Comparison of ENCODE assay signal across 8 cellular contexts in the genomic region with DNA sequence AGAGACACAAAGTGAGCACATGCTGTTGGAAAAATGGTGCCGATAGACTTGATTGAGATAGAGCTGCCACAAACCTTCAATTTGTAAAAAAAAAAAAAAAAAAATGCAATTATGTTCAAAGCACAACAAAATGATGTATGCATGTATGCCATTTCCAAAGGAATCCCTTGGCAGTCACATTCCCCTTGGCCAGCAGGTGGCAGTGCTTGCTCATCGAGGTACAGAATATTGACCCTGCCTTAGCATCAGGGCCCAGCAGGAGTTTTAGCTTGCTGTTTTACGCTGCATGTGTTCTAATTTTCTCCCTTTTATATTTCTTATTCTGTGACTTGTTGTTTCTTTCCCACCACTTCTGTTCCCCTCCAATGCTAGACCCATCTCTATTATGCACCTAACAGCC. TPM values are rescaled to one million over a fixed set of nuclear protein-coding genes. Genes with fewer than 3 reads are reported as not detected.
DNase-seq lines count a peak whose midpoint lies in the region; ATAC-seq and TF ChIP-seq lines count a peak whose summit lies in the region.

No MANE protein-coding gene starts in this region.

- CTCF ChIA-PET in CD4-positive, alpha-beta memory T cell (lab: Charles Lee; ENCODE audit: partially characterized antibody), result interaction anchor here (0.6 to 14.9 kb wide), 20 partner anchors 9 to 582 kb away, joined by 3 to 296 read pairs (median 4); a partner anchor contains a TSS

- H3K4me1 ChIP-seq in CD4-positive, alpha-beta memory T cell (ENCODE audit: insufficient read depth, low read length), result peaks cover 11% of the 10 kb centered on the region
- H3K4me1 ChIP-seq in OCI-LY1 (ENCODE audit: insufficient read depth, low read length, severe bottlenecking) (peaks cover 19% of the 10 kb centered on the region), esophagus muscularis mucosa (no peaks in the 10 kb centered on the region)

- H3K4me3 ChIP-seq in CD4-positive, alpha-beta memory T cell (ENCODE audit: low read length in 2 of 2), result no peak overlapping the region
- H3K4me3 ChIP-seq in OCI-LY1 (ENCODE audit: low read depth, low read length, poor library complexity, severe bottlenecking) (no peak overlapping the region), esophagus muscularis mucosa (no peak overlapping the region)

- peak; percentile 67 to 73 (median 71) for DNase-seq in CD4-positive, alpha-beta memory T cell
- DNase-seq in HT1080 (ENCODE audit: low read depth) (peak; percentile 39), activated T-cell treated with anti-CD3 and anti-CD28 coated beads for 4 hours (peak; percentile 59), esophagus muscularis mucosa (ENCODE audit: extremely low spot score) (no peak)
- peak; percentile 73 for DNase-seq in stimulated activated naive CD8-positive, alpha-beta T cell treated with anti-CD3 and anti-CD28 coated beads, Interleukin-15, Interleukin-2, amounts not matched to agents 100 U/mL and 50 U/mL, for 24 hours

- H3K27me3 Mint-ChIP-seq in CD4-positive, alpha-beta memory T cell, result no peaks in the 10 kb centered on the region
- no peaks in the 10 kb centered on the region for H3K27me3 Mint-ChIP-seq in nephron (ENCODE audit: low read depth)

- no peak for TF ChIP-seq EP300 in esophagus muscularis mucosa (IDR thresholded peaks at IDR 0.05)

- H3K27ac ChIP-seq in CD4-positive, alpha-beta memory T cell (ENCODE audit: low read depth, low read length), result no peak overlapping the region
- H3K27ac ChIP-seq in OCI-LY1 (ENCODE audit: low read depth, low read length, poor library complexity, severe bottlenecking) (peak overlapping the region; percentile 77), esophagus muscularis mucosa (replicated peaks in 1 of 4) (no peak overlapping the region)

- TF ChIP-seq CTCF in OCI-LY1 (IDR thresholded peaks at IDR 0.05; ENCODE audit: low read length) (peak; percentile 69), esophagus muscularis mucosa (IDR thresholded peaks at IDR 0.05) (peak; percentile 65 to 72 (median 71)), nephron (IDR thresholded peaks at IDR 0.05; ENCODE audit: unreplicated experiment in 3 of 3) (peak; percentile 69 to 82 (median 70))

- WGBS in esophagus muscularis mucosa, result 21% methylated on average over 3 of the region's 3 CpGs

- intact Hi-C loops in CD4-positive, alpha-beta memory T cell (cut with micrococcal nuclease), result loop anchor here (1.0 to 10.0 kb wide), 2 partner anchors 80 to 579 kb away; a partner anchor contains a TSS
- intact Hi-C loops in esophagus muscularis mucosa (cut with DNase I), result loop anchor here (5.0 kb wide), 1 partner anchor 82 kb away; no protein-coding TSS in a partner anchor

- no peak for TF ChIP-seq POLR2A in esophagus muscularis mucosa (IDR thresholded peaks at IDR 0.05; ENCODE audit: low read depth)

- H3K9me3 ChIP-seq in CD4-positive, alpha-beta memory T cell (ENCODE audit: control insufficient read depth in 1 of 2, low read length in 2 of 2), result no peaks in the 10 kb centered on the region
- H3K9me3 ChIP-seq in OCI-LY1 (ENCODE audit: low read length), result no peaks in the 10 kb centered on the region
- no peaks in the 10 kb centered on the region for H3K9me3 ChIP-seq in esophagus muscularis mucosa

- no peaks in the 10 kb centered on the region for H4K20me1 ChIP-seq in OCI-LY1 (ENCODE audit: insufficient read depth, low read length)

- no peaks in the 10 kb centered on the region for H3K79me2 ChIP-seq in OCI-LY1 (ENCODE audit: insufficient read depth, low read length)

- H3K27ac Mint-ChIP-seq in CD4-positive, alpha-beta memory T cell, result peak overlapping the region in 3 of 7 donors; percentile 4 to 61 (median 29)
- H3K27ac Mint-ChIP-seq in nephron, result no peak overlapping the region

- peak; percentile 65 for ATAC-seq in GM19467 (IDR thresholded peaks at IDR 0.05; ENCODE audit: unreplicated experiment)
- ATAC-seq in stimulated activated naive CD8-positive, alpha-beta T cell treated with anti-CD3 and anti-CD28 coated beads, Interleukin-15, Interleukin-2, amounts not matched to agents 100 U/mL and 50 U/mL, for 24 hours, result no peak

- H3F3A ChIP-seq in OCI-LY1 (ENCODE audit: insufficient read depth, low read length), result no peaks in the 10 kb centered on the region

- no peak overlapping the region for H2AFZ ChIP-seq in OCI-LY1 (ENCODE audit: low read length)

- H3K36me3 ChIP-seq in CD4-positive, alpha-beta memory T cell (ENCODE audit: insufficient read depth, low read length), result no peaks in the 10 kb centered on the region
- no peaks in the 10 kb centered on the region for H3K36me3 ChIP-seq in OCI-LY1 (ENCODE audit: insufficient read depth, low read length)
- H3K36me3 ChIP-seq in esophagus muscularis mucosa, result no peaks in the 10 kb centered on the region

- H3K9me3 Mint-ChIP-seq in CD4-positive, alpha-beta memory T cell, result no peaks in the 10 kb centered on the region
- H3K9me3 Mint-ChIP-seq in nephron, result peaks cover 3% of the 10 kb centered on the region

- H3K9me2 ChIP-seq in OCI-LY1 (ENCODE audit: low read depth, low read length), result no peaks in the 10 kb centered on the region

- POLR2A ChIA-PET in CD4-positive, alpha-beta memory T cell (lab: Charles Lee; ENCODE audit: partially characterized antibody), result interaction anchor here (1.0 to 3.6 kb wide), 3 partner anchors 42 to 80 kb away, joined by 3 to 27 read pairs (median 3); no protein-coding TSS in a partner anchor

- peaks cover 7 to 13% (median 11%) of the 10 kb centered on the region in 4 donors for H3K4me1 Mint-ChIP-seq in CD4-positive, alpha-beta memory T cell
- H3K4me1 Mint-ChIP-seq in nephron, result no peaks in the 10 kb centered on the region

- H3K4me3 Mint-ChIP-seq in CD4-positive, alpha-beta memory T cell, result no peak overlapping the region
- no peak overlapping the region for H3K4me3 Mint-ChIP-seq in nephron

- peak overlapping the region; percentile 3; the same call in 1 of the 2 replicates for H3K4me2 ChIP-seq in OCI-LY1 (ENCODE audit: low read length)

- no peaks in the 10 kb centered on the region for H3K27me3 ChIP-seq in CD4-positive, alpha-beta memory T cell (ENCODE audit: insufficient read depth, low read length)
- H3K27me3 ChIP-seq in OCI-LY1 (ENCODE audit: insufficient read depth, low read length) (no peaks in the 10 kb centered on the region), esophagus muscularis mucosa (no peaks in the 10 kb centered on the region)

- H3K9ac ChIP-seq in OCI-LY1 (ENCODE audit: low read length), result no peak overlapping the region; the same call in 1 of the 2 replicates

- no peaks in the 10 kb centered on the region for H3K36me3 Mint-ChIP-seq in CD4-positive, alpha-beta memory T cell
- H3K36me3 Mint-ChIP-seq in nephron (ENCODE audit: low read depth), result no peaks in the 10 kb centered on the region

RNA-seq across cellular contexts. Expression of a gene that starts 34.5 kb away (rescaled TPM):
- total RNA-seq in CD4-positive, alpha-beta memory T cell, result 1 to 10 TPM; 6.3 to 8.1 TPM
- polyA plus RNA-seq in CD4-positive, alpha-beta memory T cell, result under 1 TPM; 0.05 to 0.94 TPM
- total RNA-seq in HT1080 (2014; rRNA removed; shearing (Covaris generic)), result 0.13 TPM in 1 of 2 replicates, not detected in the other
- 0.02 and 0.07 TPM in 2 replicates for polyA plus RNA-seq in HT1080 (2015; cell fraction: cytosol; rRNA removed)
- 0.02 TPM in 1 of 2 replicates, not detected in the other for polyA plus RNA-seq in HT1080 (2015; cell fraction: nucleus; rRNA removed)
- total RNA-seq in esophagus muscularis mucosa, result 10 to 100 TPM; 11.4 to 24.5 (median 14.0) TPM

RNA-seq across cellular contexts. Expression of a gene that starts 59.8 kb away (rescaled TPM):
- total RNA-seq in CD4-positive, alpha-beta memory T cell, result not detected
- polyA plus RNA-seq in CD4-positive, alpha-beta memory T cell, result not detected
- total RNA-seq in HT1080 (2014; rRNA removed; shearing (Covaris generic)), result 1.5 and 1.8 TPM in 2 replicates
- 0.80 and 0.97 TPM in 2 replicates for polyA plus RNA-seq in HT1080 (2015; cell fraction: cytosol; rRNA removed)
- 0.51 and 0.65 TPM in 2 replicates for polyA plus RNA-seq in HT1080 (2015; cell fraction: nucleus; rRNA removed)
- total RNA-seq in esophagus muscularis mucosa, result 10 to 100 TPM in 2 of 4 donors, 1 to 10 TPM in 2; 8.4 to 11.9 (median 9.9) TPM
